Comparison of ENCODE assay signal across 2 cellular contexts in genomic region chr2:15532996-15533395, GRCh38.
TF ChIP-seq lines count a peak whose summit lies in the region.

No MANE protein-coding gene starts in this region.

TF ChIP-seq in GM12891, 5 proteins besides CTCF, POLR2A, EP300 and RAD21:
- TF ChIP-seq TAF1 (IDR thresholded peaks at IDR 0.05; ENCODE audit: low read depth, low read length) (no peak), POU2F2 (IDR thresholded peaks at IDR 0.05; ENCODE audit: low read depth, low read length) (no peak), POLR2AphosphoS5 (IDR thresholded peaks at IDR 0.05; ENCODE audit: low read depth, low read length) (no peak), PAX5 (IDR thresholded peaks at IDR 0.05; ENCODE audit: insufficient read depth, low read length, severe bottlenecking) (no peak), SPI1 (IDR thresholded peaks at IDR 0.05; ENCODE audit: low read depth, low read length) (no peak)

TF ChIP-seq in H1, 55 proteins besides CTCF, POLR2A, EP300 and RAD21:
- TF ChIP-seq RBBP5 (IDR thresholded peaks at IDR 0.05; ENCODE audit: borderline replicate concordance, low read depth, low read length), result no peak
- no peak for TF ChIP-seq NANOG (IDR thresholded peaks at IDR 0.05; ENCODE audit: insufficient read depth, low read depth, low read length, poor library complexity, severe bottlenecking)
- no peak for TF ChIP-seq JUN (IDR thresholded peaks at IDR 0.05; ENCODE audit: low read depth, low read length)
- TF ChIP-seq RFX5 (IDR thresholded peaks at IDR 0.05; ENCODE audit: borderline replicate concordance, low read depth, low read length), result no peak
- TF ChIP-seq CHD7 (IDR thresholded peaks at IDR 0.05; ENCODE audit: insufficient replicate concordance, low read length), result no peak
- TF ChIP-seq EGR1 (IDR thresholded peaks at IDR 0.05; ENCODE audit: borderline replicate concordance, low read depth, low read length), result no peak
- no peak for TF ChIP-seq TAF7 (optimal IDR thresholded peaks at IDR 0.05; ENCODE audit: borderline replicate concordance, low read depth, low read length)
- TF ChIP-seq ZNF274 (IDR thresholded peaks at IDR 0.05; ENCODE audit: borderline replicate concordance, extremely low read depth, low read length), result no peak
